In genomic region chr11:133803026-133803425, GRCh38 we compare ENCODE assay signal across 26 cellular contexts. TPM values are rescaled to one million over a fixed set of nuclear protein-coding genes. Genes with fewer than 3 reads are reported as not detected.
"Had no signal": no experiment of that assay in that cellular context is flagged by ENCODE, and none has a peak within 500 bp of the region (broad histone marks: within the 10 kb centered on the region; RNA-seq: fewer than 3 reads in every experiment).

No MANE protein-coding gene starts in this region.

- H3K4me3 Mint-ChIP-seq: IgD-negative memory B cell had no signal

- FAIRE-seq: K562, RCC 7860 had no signal

- ATAC-seq: K562, SK-N-SH treated with all-trans-retinoic acid at 6 μM for 48 hours had no signal

- H3K27ac Mint-ChIP-seq: IgD-negative memory B cell had no signal

- H3K27me3 Mint-ChIP-seq: IgD-negative memory B cell had no signal

- H3K9ac ChIP-seq: KMS-11 had no signal

- H3K4me3 ChIP-seq: K562, SJCRH30 had no signal

- H3K36me3 ChIP-seq: SJCRH30 had no signal

- DNase-seq: Kasumi-1, MV-4-11, NCI-H1048, NCI-H1105, NCI-H1417, NCI-H1436 treated with DMSO at 0.1 percent for 48 hours, NCI-H1694, NCI-H187 treated with DMSO at 0.1 percent for 48 hours, NCI-H2029 treated with DMSO at 0.1 percent for 48 hours, NCI-H2107, NCI-H2227 treated with DMSO at 0.1 percent for 48 hours, NCI-H524, NCI-H526 treated with DMSO at 0.1 percent for 48 hours, NCI-H748 treated with DMSO at 0.1 percent for 48 hours, SHP77, SJCRH30, T-helper 1 cell had no signal

- H3K4me1 ChIP-seq: SJCRH30 had no signal

- H3K9me3 ChIP-seq: SJCRH30 had no signal

- H3K4me2 ChIP-seq: KMS-11 had no signal

- H3K27ac ChIP-seq: KMS-11, RWPE1, SJCRH30 had no signal

- H3K36me3 Mint-ChIP-seq: IgD-negative memory B cell had no signal

- H3K4me1 Mint-ChIP-seq: IgD-negative memory B cell had no signal

RNA-seq across cellular contexts. Expression of gene SPATA19, which starts 42.3 kb away (rescaled TPM):
- total RNA-seq: HT-29, K562, M059J, NCI-H460, SJCRH30 had no signal
- polyA plus RNA-seq: IgD-negative memory B cell, K562 had no signal
